In the genomic region with DNA sequence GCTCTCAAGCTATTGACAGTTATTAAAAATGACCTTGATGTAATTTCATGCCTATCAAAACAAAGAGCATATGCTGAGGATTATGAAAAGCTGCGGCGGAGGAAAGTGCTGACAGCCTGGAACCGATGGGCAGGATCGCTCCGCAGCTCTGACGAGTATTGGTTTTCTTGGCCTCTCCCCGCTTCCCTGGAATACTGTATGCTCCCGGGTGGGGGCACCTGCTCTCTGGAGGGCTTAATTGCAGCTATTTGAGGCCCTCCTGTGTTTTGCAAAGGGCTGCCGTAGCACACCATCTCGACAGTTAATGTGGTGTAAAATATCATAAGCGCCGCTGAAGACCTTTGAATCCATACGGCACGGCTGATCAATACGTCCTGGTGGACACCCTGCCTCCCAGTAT, we compare ENCODE assay signal across 18 cellular contexts.
"Had no signal": no experiment of that assay in that cellular context is flagged by ENCODE, and none has a peak within 500 bp of the region (broad histone marks: within the 10 kb centered on the region; RNA-seq: fewer than 3 reads in every experiment).

No MANE protein-coding gene starts in this region.

- H3K9me3 Mint-ChIP-seq: activated T-helper 1 cell treated with anti-CD3 and anti-CD28 coated beads, Interleukin-12 subunit alpha, Interleukin-12 subunit beta, Interleukin-2, Interleukin-4 antibody, amounts not matched to agents 30 ng/mL and 10 ng/mL and 1 ng/mL, durations not matched to agents 14 hours and 24 hours and 36 hours; dendritic cell treated with granulocyte-macrophage colony-stimulating factor and Interleukin-4, amounts not matched to agents 40 ng/mL and 50 ng/mL, for 4 days; effector memory CD8-positive, alpha-beta T cell; mesothelial cell of epicardium; nephron progenitor cell; stimulated activated naive CD8-positive, alpha-beta T cell treated with anti-CD3 and anti-CD28 coated beads, Interleukin-15, amount 100 ng/mL, for 72 hours had no signal

- ATAC-seq: effector memory CD8-positive, alpha-beta T cell; gastrocnemius medialis; heart right ventricle; psoas muscle; right lobe of liver; stimulated activated naive CD8-positive, alpha-beta T cell treated with anti-CD3 and anti-CD28 coated beads, Interleukin-15, amount 100 ng/mL, for 72 hours; T-helper 17 cell had no signal

- H3K27ac ChIP-seq: epithelial cell of prostate, gastrocnemius medialis, heart right ventricle, psoas muscle, right lobe of liver, upper lobe of left lung had no signal

- H3K4me1 Mint-ChIP-seq: mesothelial cell of epicardium; stimulated activated naive CD8-positive, alpha-beta T cell treated with anti-CD3 and anti-CD28 coated beads, Interleukin-15, amount 100 ng/mL, for 72 hours; T-helper 17 cell had no signal

- H3K4me1 ChIP-seq: gastrocnemius medialis, heart right ventricle, psoas muscle, right lobe of liver, upper lobe of left lung had no signal

- H3K4me3 Mint-ChIP-seq: activated T-helper 1 cell treated with anti-CD3 and anti-CD28 coated beads, Interleukin-12 subunit alpha, Interleukin-12 subunit beta, Interleukin-2, Interleukin-4 antibody, amounts not matched to agents 30 ng/mL and 10 ng/mL and 1 ng/mL, durations not matched to agents 14 hours and 24 hours and 36 hours; dendritic cell treated with granulocyte-macrophage colony-stimulating factor and Interleukin-4, amounts not matched to agents 40 ng/mL and 50 ng/mL, for 4 days; effector memory CD8-positive, alpha-beta T cell; mesothelial cell of epicardium; nephron progenitor cell; stimulated activated naive CD8-positive, alpha-beta T cell treated with anti-CD3 and anti-CD28 coated beads, Interleukin-15, amount 100 ng/mL, for 72 hours; T-helper 17 cell had no signal

- H3K36me3 ChIP-seq: gastrocnemius medialis, heart right ventricle, right lobe of liver, upper lobe of left lung had no signal

- H3K4me3 ChIP-seq: gastrocnemius medialis, heart right ventricle, lung, psoas muscle, right lobe of liver, upper lobe of left lung had no signal

- H3K36me3 Mint-ChIP-seq: mesothelial cell of epicardium had no signal

- H3K27me3 Mint-ChIP-seq: dendritic cell treated with granulocyte-macrophage colony-stimulating factor and Interleukin-4, amounts not matched to agents 40 ng/mL and 50 ng/mL, for 4 days had no signal

- DNase-seq: activated CD4-positive, alpha-beta T cell treated with anti-CD3 and anti-CD28 coated beads for 48 hours; activated CD8-positive, alpha-beta memory T cell treated with anti-CD3 and anti-CD28 coated beads, Interleukin-2, amount 50 U/mL, for 48 hours; anterior cingulate cortex; effector memory CD8-positive, alpha-beta T cell; gastrocnemius medialis; heart right ventricle; islet precursor cell; nephron progenitor cell; psoas muscle; right lobe of liver; stimulated activated naive CD8-positive, alpha-beta T cell treated with anti-CD3 and anti-CD28 coated beads, Interleukin-15, amount 100 ng/mL, for 72 hours; T-helper 17 cell; upper lobe of left lung had no signal

- H3K27me3 ChIP-seq: right lobe of liver, upper lobe of left lung had no signal

- H3K27ac Mint-ChIP-seq: activated T-helper 1 cell treated with anti-CD3 and anti-CD28 coated beads, Interleukin-12 subunit alpha, Interleukin-12 subunit beta, Interleukin-2, Interleukin-4 antibody, amounts not matched to agents 30 ng/mL and 10 ng/mL and 1 ng/mL, durations not matched to agents 14 hours and 24 hours and 36 hours; dendritic cell treated with granulocyte-macrophage colony-stimulating factor and Interleukin-4, amounts not matched to agents 40 ng/mL and 50 ng/mL, for 4 days; effector memory CD8-positive, alpha-beta T cell; mesothelial cell of epicardium; nephron progenitor cell; stimulated activated naive CD8-positive, alpha-beta T cell treated with anti-CD3 and anti-CD28 coated beads, Interleukin-15, amount 100 ng/mL, for 72 hours; T-helper 17 cell had no signal

- H3K9me3 ChIP-seq: gastrocnemius medialis, heart right ventricle, psoas muscle, right lobe of liver, upper lobe of left lung had no signal
